Comparison of ENCODE assay signal across 21 cellular contexts in the genomic region with DNA sequence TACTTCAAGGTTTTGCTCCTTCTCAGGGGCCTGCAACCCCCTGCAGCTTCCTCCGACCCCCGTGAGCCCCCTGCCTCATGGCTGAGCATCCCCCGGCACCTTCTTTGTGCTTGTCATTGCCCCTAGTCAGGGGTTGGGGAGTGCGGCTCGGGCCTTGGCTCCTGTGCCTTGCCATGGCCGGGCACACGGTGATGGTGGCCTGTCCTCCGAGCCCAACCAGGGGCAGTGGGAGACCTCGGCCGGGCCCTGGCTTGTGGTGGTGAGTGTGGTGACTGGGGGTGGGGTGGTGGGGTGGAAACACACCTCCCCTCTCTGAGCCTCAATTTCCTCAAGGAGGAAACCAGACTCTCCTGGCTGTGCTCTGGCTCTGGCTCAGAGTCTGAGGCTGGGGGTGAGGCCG. TPM values are rescaled to one million over a fixed set of nuclear protein-coding genes. Genes with fewer than 3 reads are reported as not detected.
"Had no signal": no experiment of that assay in that cellular context is flagged by ENCODE, and none has a peak within 500 bp of the region (broad histone marks: within the 10 kb centered on the region; RNA-seq: fewer than 3 reads in every experiment).

No MANE protein-coding gene starts in this region.

- H3K27me3 ChIP-seq: hepatocyte, ovary had no signal

- H3K4me3 ChIP-seq: hepatocyte, ovary, SK-N-MC, upper lobe of right lung had no signal

- H3K9me3 Mint-ChIP-seq: activated naive CD4-positive, alpha-beta T cell treated with anti-CD3 and anti-CD28 coated beads, Interleukin-2, amount 50 U/mL, for 72 hours; central memory CD8-positive, alpha-beta T cell; mesothelial cell of epicardium; neural crest cell; stimulated activated naive CD8-positive, alpha-beta T cell treated with anti-CD3 and anti-CD28 coated beads, Interleukin-15, amount 100 ng/mL, for 72 hours had no signal

- H3K36me3 ChIP-seq: ovary, upper lobe of right lung had no signal

- ATAC-seq: activated naive CD4-positive, alpha-beta T cell treated with anti-CD3 and anti-CD28 coated beads, Interleukin-2, amount 50 U/mL, for 72 hours; sciatic nerve; stimulated activated naive CD8-positive, alpha-beta T cell treated with anti-CD3 and anti-CD28 coated beads, Interleukin-15, amount 100 ng/mL, for 72 hours; upper lobe of right lung had no signal

- H3K36me3 Mint-ChIP-seq: activated naive CD4-positive, alpha-beta T cell treated with anti-CD3 and anti-CD28 coated beads, Interleukin-2, amount 50 U/mL, for 72 hours; brain; mesothelial cell of epicardium had no signal

- H3K4me1 ChIP-seq: upper lobe of right lung had no signal

- H3K9me3 ChIP-seq: ovary, upper lobe of right lung had no signal

- H3K27ac ChIP-seq: hepatocyte, ovary, SK-N-MC, upper lobe of right lung had no signal

- DNase-seq: activated effector memory CD4-positive, alpha-beta T cell treated with anti-CD3 and anti-CD28 coated beads, Interleukin-2, amount 50 U/mL, for 16 hours; amygdala; dermis blood vessel endothelial cell; erythroblast; stimulated activated naive CD8-positive, alpha-beta T cell treated with anti-CD3 and anti-CD28 coated beads, Interleukin-15, amount 100 ng/mL, for 72 hours; T-helper 1 cell; T1000 had no signal

- H3K27ac Mint-ChIP-seq: activated naive CD4-positive, alpha-beta T cell treated with anti-CD3 and anti-CD28 coated beads, Interleukin-2, amount 50 U/mL, for 72 hours; mesothelial cell of epicardium; stimulated activated naive CD8-positive, alpha-beta T cell treated with anti-CD3 and anti-CD28 coated beads, Interleukin-15, amount 100 ng/mL, for 72 hours had no signal

- H3K4me3 Mint-ChIP-seq: brain; central memory CD8-positive, alpha-beta T cell; mesothelial cell of epicardium; neural crest cell; stimulated activated naive CD8-positive, alpha-beta T cell treated with anti-CD3 and anti-CD28 coated beads, Interleukin-15, amount 100 ng/mL, for 72 hours had no signal

RNA-seq across cellular contexts. Expression of a gene that starts 1.5 kb away (rescaled TPM):
- total RNA-seq: activated naive CD4-positive, alpha-beta T cell treated with anti-CD3 and anti-CD28 coated beads, Interleukin-2, amount 50 U/mL, for 72 hours; dermis blood vessel endothelial cell; hepatocyte; liver; mesothelial cell of epicardium; neural crest cell; ovary; pulmonary artery endothelial cell; sciatic nerve; temporal lobe; upper lobe of right lung had no signal
- polyA plus RNA-seq: hepatocyte, keratinocyte, liver, ovary had no signal

RNA-seq across cellular contexts. Expression of a gene that starts 12.1 kb away (rescaled TPM):
- total RNA-seq: activated naive CD4-positive, alpha-beta T cell treated with anti-CD3 and anti-CD28 coated beads, Interleukin-2, amount 50 U/mL, for 72 hours; dermis blood vessel endothelial cell; hepatocyte; mesothelial cell of epicardium; neural crest cell; ovary; pulmonary artery endothelial cell; sciatic nerve; temporal lobe; upper lobe of right lung had no signal
- polyA plus RNA-seq: hepatocyte, keratinocyte, liver, ovary had no signal
